Comparison of ENCODE assay signal across 17 cellular contexts in genomic region chr9:38254151-38254550, GRCh38.
DNase-seq lines count a peak whose midpoint lies in the region; ATAC-seq and TF ChIP-seq lines count a peak whose summit lies in the region.
"Had no signal": no experiment of that assay in that cellular context is flagged by ENCODE, and none has a peak within 500 bp of the region (broad histone marks: within the 10 kb centered on the region; RNA-seq: fewer than 3 reads in every experiment).

No MANE protein-coding gene starts in this region.

- no peaks in the 10 kb centered on the region for H3K9me3 Mint-ChIP-seq in osteocyte (ENCODE audit: unreplicated experiment)
- H3K9me3 Mint-ChIP-seq: CD8-positive, alpha-beta memory T cell had no signal

- no peaks in the 10 kb centered on the region for H3K9me3 ChIP-seq in aorta (ENCODE audit: control insufficient read depth, low read length)
- H3K9me3 ChIP-seq: BLaER1, Caco-2, HAP-1 had no signal

- 59 to 71% methylated on average over 7 of the region's 7 CpGs for WGBS in aorta, 2 donors

- no peak for ATAC-seq in GM18520 (IDR thresholded peaks at IDR 0.05; ENCODE audit: unreplicated experiment)
- no peak for ATAC-seq in aorta (ENCODE audit: low FRiP score)
- ATAC-seq: GM12878 had no signal

- H3K27ac ChIP-seq in coronary artery (no peak overlapping the region), aorta (ENCODE audit: low read depth in 1 of 2, low read length in 2 of 2) (no peak overlapping the region)
- H3K27ac ChIP-seq: BLaER1 had no signal

- intact Hi-C loops in aorta (cut with DNase I) = no loop called here

- no peaks in the 10 kb centered on the region for H3K27me3 ChIP-seq in aorta (ENCODE audit: control insufficient read depth in 1 of 2, insufficient read depth in 2 of 2, low read length in 1 of 2)
- H3K27me3 ChIP-seq: BLaER1 had no signal

- H3K36me3 ChIP-seq in aorta (ENCODE audit: control insufficient read depth in 1 of 2, insufficient read depth in 2 of 2, low read length in 1 of 2) = no peaks in the 10 kb centered on the region
- H3K36me3 ChIP-seq: BLaER1, HAP-1 had no signal

- DNase-seq in NCI-H2171 treated with DMSO at 0.1 percent for 48 hours (lab: John Stamatoyannopoulos, UW) = peak; percentile 2
- no peak for DNase-seq in NCI-H2171 (lab: John Stamatoyannopoulos, UW)
- peak; percentile 24 for DNase-seq in NCI-H1694 treated with DMSO at 0.1 percent for 48 hours (lab: John Stamatoyannopoulos, UW)
- peak; percentile 40 for DNase-seq in coronary artery (ENCODE audit: low spot score)
- DNase-seq in osteocyte (ENCODE audit: extremely low spot score, unreplicated experiment) = peak; percentile 60
- DNase-seq in KG1 (lab: John Stamatoyannopoulos, UW) = no peak
- no peak for DNase-seq in aorta
- DNase-seq: 8988T; AML-193; Caco-2; CD8-positive, alpha-beta memory T cell; DMS79; GOT3 had no signal

- peaks cover 14% of the 10 kb centered on the region for H3K27me3 Mint-ChIP-seq in osteocyte (ENCODE audit: unreplicated experiment)

- H3K27ac Mint-ChIP-seq in osteocyte (ENCODE audit: unreplicated experiment) = no peak overlapping the region
- H3K27ac Mint-ChIP-seq: CD8-positive, alpha-beta memory T cell had no signal

- H3K4me1 ChIP-seq in aorta (ENCODE audit: control insufficient read depth in 1 of 2, insufficient read depth in 2 of 2, low read length in 2 of 2) = no peaks in the 10 kb centered on the region
- H3K4me1 ChIP-seq: BLaER1, HAP-1 had no signal

- H3K4me3 ChIP-seq in coronary artery = no peak overlapping the region
- H3K4me3 ChIP-seq in aorta (ENCODE audit: low read length in 2 of 2) = no peak overlapping the region
- H3K4me3 ChIP-seq: BLaER1, GM12878, HAP-1 had no signal

- no peaks in the 10 kb centered on the region for H3K36me3 Mint-ChIP-seq in osteocyte (ENCODE audit: unreplicated experiment)
- H3K36me3 Mint-ChIP-seq: CD8-positive, alpha-beta memory T cell had no signal

- TF ChIP-seq CTCF in coronary artery (IDR thresholded peaks at IDR 0.05) (no peak), osteocyte (IDR thresholded peaks at IDR 0.05) (no peak)

- no peak overlapping the region for H3K4me3 Mint-ChIP-seq in osteocyte (ENCODE audit: unreplicated experiment)
- H3K4me3 Mint-ChIP-seq: CD8-positive, alpha-beta memory T cell had no signal

- H3K4me1 Mint-ChIP-seq in osteocyte (ENCODE audit: unreplicated experiment) = no peaks in the 10 kb centered on the region
- H3K4me1 Mint-ChIP-seq: CD8-positive, alpha-beta memory T cell had no signal

Comparison
In these comparisons a context has a peak if more than half of its experiments do, and no peak if none do; other contexts are left out.
1. DNase-seq: peak in NCI-H2171 treated with DMSO at 0.1 percent for 48 hours (single experiment), NCI-H1694 treated with DMSO at 0.1 percent for 48 hours (single experiment), coronary artery (single experiment) and osteocyte (single experiment); none in NCI-H2171 (single experiment), KG1 (single experiment) and aorta (0 of 2).